8 cellular contexts compared by ENCODE assay signal in the genomic region with DNA sequence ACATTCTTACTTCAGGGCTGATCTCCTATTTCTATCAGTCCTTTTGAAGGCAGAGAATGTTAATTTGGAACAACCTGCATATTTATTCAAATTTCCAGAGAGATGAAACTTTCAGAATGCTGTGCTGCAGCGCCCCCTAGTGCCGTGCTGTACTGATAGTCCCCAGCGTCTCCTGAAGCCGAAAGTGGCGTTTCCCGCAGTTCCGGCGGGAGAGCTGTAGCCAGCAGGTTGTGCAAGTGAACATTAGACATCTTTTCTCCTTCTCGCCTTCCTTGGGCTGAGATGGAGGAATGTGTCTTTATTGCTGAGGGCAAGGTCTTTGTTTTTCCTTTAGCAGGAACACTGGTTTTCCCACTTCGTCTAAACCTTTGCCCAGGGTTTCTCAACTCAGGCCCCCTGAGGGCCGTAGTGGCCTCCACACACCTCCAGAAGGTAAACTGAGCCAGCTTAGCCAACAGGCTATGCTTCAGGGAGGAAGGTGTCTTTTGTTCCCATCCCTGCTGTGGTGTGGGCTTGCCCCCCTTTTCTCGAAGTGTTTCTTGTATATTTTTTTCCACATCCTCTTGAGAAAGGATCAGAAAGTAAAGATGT. TPM values are rescaled to one million over a fixed set of nuclear protein-coding genes. Genes with fewer than 3 reads are reported as not detected.
A peak's percentile ranks its signal among the peaks of the same experiment; 100 is the strongest.
DNase-seq lines count a peak whose midpoint lies in the region; TF ChIP-seq lines count a peak whose summit lies in the region.

No MANE protein-coding gene starts in this region.

- peak overlapping the region in 3 of 5 donors; percentile 27 to 40 (median 35) for H3K4me3 ChIP-seq in subcutaneous abdominal adipose tissue (ENCODE audit: low read depth in 1 of 5, low read length in 5 of 5)

- peaks cover 0 to 4% (median 0%) of the 10 kb centered on the region in 5 donors for H3K36me3 ChIP-seq in subcutaneous abdominal adipose tissue (ENCODE audit: control insufficient read depth in 5 of 5, insufficient read depth in 5 of 5, low read length in 5 of 5)

- H3K4me3 Mint-ChIP-seq in activated naive CD4-positive, alpha-beta T cell treated with anti-CD3 and anti-CD28 coated beads, Interleukin-2, amount 10 ng/mL, durations not matched to agents 7 days and 5 days = no peak overlapping the region

- H3K27ac ChIP-seq in 22Rv1 (no peak overlapping the region), subcutaneous abdominal adipose tissue (ENCODE audit: low read depth, low read length) (peak overlapping the region; percentile 30)

- TF ChIP-seq CTCF in 22Rv1 (IDR thresholded peaks at IDR 0.05) (peak; percentile 95), GM13977 (IDR thresholded peaks at IDR 0.05; ENCODE audit: extremely low read depth, insufficient read depth, missing control alignments) (peak; percentile 90), LNCAP (IDR thresholded peaks at IDR 0.05) (peak; percentile 95)

- H3K9me3 Mint-ChIP-seq in activated naive CD4-positive, alpha-beta T cell treated with anti-CD3 and anti-CD28 coated beads, Interleukin-2, amount 10 ng/mL, durations not matched to agents 7 days and 5 days = no peaks in the 10 kb centered on the region

- peaks cover 11% of the 10 kb centered on the region for H3K36me3 Mint-ChIP-seq in activated naive CD4-positive, alpha-beta T cell treated with anti-CD3 and anti-CD28 coated beads, Interleukin-2, amount 10 ng/mL, durations not matched to agents 7 days and 5 days

- in situ Hi-C loops in GM13977 (cut with MboI; ENCODE audit: low pct_unique_long_range_greater_than_20kb, low sequenced_read_pairs, unreplicated experiment) = loop anchor here (5.0 kb wide), 1 partner anchor 219 kb away; no protein-coding TSS in a partner anchor

- no peak overlapping the region for H3K27ac Mint-ChIP-seq in activated naive CD4-positive, alpha-beta T cell treated with anti-CD3 and anti-CD28 coated beads, Interleukin-2, amount 10 ng/mL, durations not matched to agents 7 days and 5 days

- no peaks in the 10 kb centered on the region for H3K27me3 Mint-ChIP-seq in activated naive CD4-positive, alpha-beta T cell treated with anti-CD3 and anti-CD28 coated beads, Interleukin-2, amount 10 ng/mL, durations not matched to agents 7 days and 5 days

- H3K9me3 ChIP-seq in subcutaneous abdominal adipose tissue (ENCODE audit: control insufficient read depth in 5 of 5, low read length in 5 of 5) = no peaks in the 10 kb centered on the region

- peak; percentile 39 for DNase-seq in GM13977 (ENCODE audit: low spot score)
- peak; percentile 64 for DNase-seq in SK-N-DZ (ENCODE audit: low spot score)
- DNase-seq in activated naive CD4-positive, alpha-beta T cell treated with anti-CD3 and anti-CD28 coated beads, Interleukin-2, amount 10 ng/mL, durations not matched to agents 7 days and 5 days = peak; percentile 90
- peak; percentile 82 for DNase-seq in globus pallidus (ENCODE audit: low spot score)
- DNase-seq in nucleus accumbens (lab: John Stamatoyannopoulos, UW) = peak in 53 of 56 donors; percentile 14 to 96 (median 72)

- peaks cover 5 to 39% (median 33%) of the 10 kb centered on the region in 5 donors for H3K4me1 ChIP-seq in subcutaneous abdominal adipose tissue (ENCODE audit: control insufficient read depth in 5 of 5, insufficient read depth in 5 of 5, low read length in 5 of 5)

- CTCF ChIA-PET in activated naive CD4-positive, alpha-beta T cell treated with anti-CD3 and anti-CD28 coated beads, Interleukin-2, amount 10 ng/mL, durations not matched to agents 7 days and 5 days (lab: Charles Lee) = interaction anchor here (0.8 to 6.0 kb wide), 33 partner anchors 9 to 641 kb away, joined by 3 to 70 read pairs (median 4); partner anchors contain the start of gene KLHL36

- peaks cover 65% of the 10 kb centered on the region for H3K4me1 Mint-ChIP-seq in activated naive CD4-positive, alpha-beta T cell treated with anti-CD3 and anti-CD28 coated beads, Interleukin-2, amount 10 ng/mL, durations not matched to agents 7 days and 5 days

- no peaks in the 10 kb centered on the region for H3K27me3 ChIP-seq in subcutaneous abdominal adipose tissue (ENCODE audit: control insufficient read depth in 5 of 5, insufficient read depth in 4 of 5, low read length in 5 of 5)

- no peak overlapping the region for H3K9ac ChIP-seq in subcutaneous abdominal adipose tissue (ENCODE audit: low read length in 5 of 5)

RNA-seq across cellular contexts. Expression of gene USP10, which starts 26.4 kb away (rescaled TPM):
- polyA plus RNA-seq in SK-N-DZ (2014; cell fraction: cytosol; rRNA removed) = 57.4 and 58.4 TPM in 2 replicates
- 56.1 and 63.8 TPM in 2 replicates for polyA plus RNA-seq in SK-N-DZ (2014; cell fraction: nucleus; rRNA removed)

Comparison
In these comparisons a context has a peak if more than half of its experiments do, and no peak if none do; other contexts are left out.
1. DNase-seq: peak in every context shown above with its lines; median percentile 90 in activated naive CD4-positive, alpha-beta T cell treated with anti-CD3 and anti-CD28 coated beads, Interleukin-2, amount 10 ng/mL, durations not matched to agents 7 days and 5 days; 82 in globus pallidus; 72 in nucleus accumbens; 64 in SK-N-DZ; 39 in GM13977.